In genomic region chr3:192825657-192826200, GRCh38 we compare ENCODE assay signal across 9 cellular contexts.
DNase-seq lines count a peak whose midpoint lies in the region; ATAC-seq and TF ChIP-seq lines count a peak whose summit lies in the region.
"Had no signal": no experiment of that assay in that cellular context is flagged by ENCODE, and none has a peak within 500 bp of the region (broad histone marks: within the 10 kb centered on the region; RNA-seq: fewer than 3 reads in every experiment).

No MANE protein-coding gene starts in this region.

- ATAC-seq in left lobe of liver, result peak; percentile 54

- DNase-seq in HuH-7 (ENCODE audit: low spot score) (peak; percentile 20), OCI-M1 (lab: John Stamatoyannopoulos, UW) (peak; percentile 41), left lobe of liver (ENCODE audit: low spot score) (no peak), hepatic stellate cell (ENCODE audit: low spot score) (no peak), pons (ENCODE audit: low spot score) (no peak), GM10266 (ENCODE audit: extremely low spot score) (no peak)
- DNase-seq in activated CD4-positive, alpha-beta T cell treated with anti-CD3 and anti-CD28 coated beads for 48 hours, result no peak
- DNase-seq: heart right ventricle had no signal

- TF ChIP-seq CTCF in GM12874 (IDR thresholded peaks at IDR 0.05; ENCODE audit: insufficient read depth, low read depth, low read length) (0 out of 2 replicates have a peak, but pooled peaks have one; percentile 11), GM10266 (IDR thresholded peaks at IDR 0.05; ENCODE audit: control insufficient read depth, insufficient read depth, low read depth, missing control alignments) (no peak)

Comparison
In these comparisons a context has a peak if more than half of its experiments do, and no peak if none do; other contexts are left out.
1. DNase-seq: peak in HuH-7 (single experiment) and OCI-M1 (single experiment); none in left lobe of liver (single experiment), hepatic stellate cell (single experiment), pons (single experiment), activated CD4-positive, alpha-beta T cell treated with anti-CD3 and anti-CD28 coated beads for 48 hours (single experiment) and GM10266 (single experiment).